In the genomic region with DNA sequence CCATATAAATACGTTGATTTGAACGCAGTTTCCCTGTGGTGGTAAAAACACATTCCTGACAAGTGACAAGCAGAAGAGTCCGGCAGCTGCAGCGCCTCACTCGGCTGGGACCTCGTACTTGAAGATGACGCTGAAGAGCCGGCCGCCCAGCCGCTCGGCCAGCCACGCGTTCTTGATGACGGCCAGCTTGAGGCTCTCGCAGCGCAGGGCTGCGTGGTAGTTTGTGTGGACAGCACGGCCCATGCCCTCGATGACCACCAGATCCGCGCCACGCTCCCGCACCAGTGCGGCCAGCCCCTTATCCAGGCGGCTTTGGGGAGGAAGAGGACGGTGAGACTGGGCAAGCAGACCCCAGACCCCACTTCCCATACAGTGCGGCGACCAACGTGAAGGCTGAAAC, we compare ENCODE assay signal across 2 cellular contexts.
A peak's percentile ranks its signal among the peaks of the same experiment; 100 is the strongest.
TF ChIP-seq lines count a peak whose summit lies in the region.

No MANE protein-coding gene starts in this region.

TF ChIP-seq in IMR-90, 13 proteins besides CTCF, POLR2A, EP300 and RAD21:
- TF ChIP-seq MXI1 (IDR thresholded peaks at IDR 0.05; ENCODE audit: borderline replicate concordance, low read depth, low read length) (no peak), RCOR1 (IDR thresholded peaks at IDR 0.05; ENCODE audit: insufficient replicate concordance, low read length) (no peak), NFE2L2 (IDR thresholded peaks at IDR 0.05; ENCODE audit: low read depth, low read length) (no peak), USF2 (IDR thresholded peaks at IDR 0.05; ENCODE audit: low read depth, low read length) (no peak)

TF ChIP-seq in H1, 55 proteins besides CTCF, POLR2A, EP300 and RAD21:
- TF ChIP-seq GABPA (IDR thresholded peaks at IDR 0.05; ENCODE audit: borderline replicate concordance, insufficient read depth, low read length), result peak; percentile 9; the same call in 1 of the 2 replicates
- no peak for TF ChIP-seq TBP (IDR thresholded peaks at IDR 0.05; ENCODE audit: low read depth, low read length)
TF ChIP-seq in H1: peak in this region for 1.
